9 cellular contexts compared by ENCODE assay signal in the genomic region with DNA sequence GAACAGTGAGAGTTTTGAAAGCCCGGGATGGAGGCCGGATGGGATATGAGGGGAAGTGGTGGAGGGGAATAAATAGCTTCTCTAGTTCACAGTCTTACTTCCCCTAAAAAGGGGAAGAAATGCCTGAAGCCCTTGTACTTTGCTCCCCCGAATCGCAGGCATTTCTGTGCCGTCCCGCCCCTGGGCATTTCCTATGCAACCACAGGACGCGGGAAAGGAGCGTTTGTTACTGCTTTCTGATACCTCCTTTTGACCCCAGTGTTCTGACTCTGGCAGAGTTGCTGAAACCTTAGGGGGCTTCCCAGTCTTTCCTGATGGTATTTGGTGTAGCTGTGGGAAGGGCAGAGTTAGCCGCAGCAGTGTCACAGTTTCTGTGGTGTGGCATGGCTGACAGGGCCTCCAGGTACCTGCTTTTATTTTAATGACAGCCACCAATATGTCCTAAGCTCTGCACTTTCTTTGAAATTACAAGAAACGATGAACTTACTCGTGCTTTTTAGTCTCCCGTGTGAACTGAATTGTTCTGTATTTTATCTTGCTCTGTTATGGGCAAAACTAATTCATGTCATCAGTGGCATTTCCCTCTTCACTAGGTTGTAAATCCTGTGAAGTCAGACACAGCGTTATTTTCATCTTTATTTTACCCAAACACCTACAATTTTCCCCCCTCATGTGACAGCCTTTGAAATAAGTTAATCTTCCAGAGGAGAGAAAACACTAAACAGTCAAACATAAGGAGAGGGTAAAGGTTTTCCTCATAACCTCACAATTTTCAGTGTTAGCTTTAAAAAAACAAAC. TPM values are rescaled to one million over a fixed set of nuclear protein-coding genes. Genes with fewer than 3 reads are reported as not detected.
A peak's percentile ranks its signal among the peaks of the same experiment; 100 is the strongest.
DNase-seq lines count a peak whose midpoint lies in the region; ATAC-seq and TF ChIP-seq lines count a peak whose summit lies in the region.
"Had no signal": no experiment of that assay in that cellular context is flagged by ENCODE, and none has a peak within 500 bp of the region (broad histone marks: within the 10 kb centered on the region; RNA-seq: fewer than 3 reads in every experiment).

No MANE protein-coding gene starts in this region.

- H3K4me3 ChIP-seq in GM06990 (replicated peaks; ENCODE audit: low read depth, low read length), result peak overlapping the region; percentile 59

- H3K36me3 Mint-ChIP-seq in activated T-helper 17 cell treated with anti-CD3 and anti-CD28 coated beads, Interleukin-2, amount 50 U/mL, for 72 hours (ENCODE audit: low read depth), result peaks cover 16% of the 10 kb centered on the region
- H3K36me3 Mint-ChIP-seq in naive thymus-derived CD8-positive, alpha-beta T cell, result peaks cover 0 to 8% (median 0%) of the 10 kb centered on the region in 3 donors
- H3K36me3 Mint-ChIP-seq: activated naive CD8-positive, alpha-beta T cell had no signal

- H3K4me3 Mint-ChIP-seq in activated T-helper 17 cell treated with anti-CD3 and anti-CD28 coated beads, Interleukin-2, amount 50 U/mL, for 72 hours, result peak overlapping the region; percentile 56
- H3K4me3 Mint-ChIP-seq in naive thymus-derived CD8-positive, alpha-beta T cell, result peak overlapping the region in 6 of 10 donors; percentile 11 to 81 (median 28)

- no peaks in the 10 kb centered on the region for H3K27me3 ChIP-seq in GM06990 (replicated peaks; ENCODE audit: control insufficient read depth, insufficient read depth, low read length)

- H3K27ac Mint-ChIP-seq in activated T-helper 17 cell treated with anti-CD3 and anti-CD28 coated beads, Interleukin-2, amount 50 U/mL, for 72 hours, result no peak overlapping the region
- peak overlapping the region in 2 of 10 donors; percentile 15 to 47 for H3K27ac Mint-ChIP-seq in naive thymus-derived CD8-positive, alpha-beta T cell
- H3K27ac Mint-ChIP-seq: activated naive CD8-positive, alpha-beta T cell had no signal

- peak; percentile 31 for ATAC-seq in HG03196 (IDR thresholded peaks at IDR 0.05; ENCODE audit: unreplicated experiment)
- peak; percentile 59 for ATAC-seq in activated T-helper 17 cell treated with anti-CD3 and anti-CD28 coated beads, Interleukin-2, amount 50 U/mL, for 72 hours (replicated peaks)
- peak in 1 of 2 donors; percentile 12 for ATAC-seq in naive thymus-derived CD8-positive, alpha-beta T cell
- ATAC-seq in HG03135 (IDR thresholded peaks at IDR 0.05; ENCODE audit: unreplicated experiment), result no peak
- ATAC-seq in HG03045 (IDR thresholded peaks at IDR 0.05; ENCODE audit: unreplicated experiment), result no peak

- TF ChIP-seq CTCF in GM06990 (IDR thresholded peaks at IDR 0.05; ENCODE audit: insufficient read depth, low read length, poor library complexity, severe bottlenecking), result no peak

- H3K27me3 Mint-ChIP-seq in activated T-helper 17 cell treated with anti-CD3 and anti-CD28 coated beads, Interleukin-2, amount 50 U/mL, for 72 hours, result no peaks in the 10 kb centered on the region
- no peaks in the 10 kb centered on the region for H3K27me3 Mint-ChIP-seq in naive thymus-derived CD8-positive, alpha-beta T cell
- H3K27me3 Mint-ChIP-seq: activated naive CD8-positive, alpha-beta T cell had no signal

- H3K36me3 ChIP-seq in GM06990 (ENCODE audit: control insufficient read depth, insufficient read depth, low read length), result no peaks in the 10 kb centered on the region

- peaks cover 39% of the 10 kb centered on the region for H3K4me1 Mint-ChIP-seq in activated T-helper 17 cell treated with anti-CD3 and anti-CD28 coated beads, Interleukin-2, amount 50 U/mL, for 72 hours
- H3K4me1 Mint-ChIP-seq in naive thymus-derived CD8-positive, alpha-beta T cell, result peaks cover 42 to 89% (median 72%) of the 10 kb centered on the region in 4 donors

- POLR2A ChIA-PET in naive thymus-derived CD8-positive, alpha-beta T cell (lab: Charles Lee), result interaction anchor here (0.9 to 1.7 kb wide), 4 partner anchors 79 to 240 kb away, joined by 3 to 11 read pairs (median 4); partner anchors contain the start of gene KLHL36

- DNase-seq in GM06990 (ENCODE audit: extremely low read depth, insufficient read length) (peak; percentile 58), NCI-H1105 treated with DMSO at 0.1 percent for 48 hours (lab: John Stamatoyannopoulos, UW) (no peak), A172 (ENCODE audit: low spot score) (no peak)
- no peak for DNase-seq in naive thymus-derived CD8-positive, alpha-beta T cell

- H3K9me3 Mint-ChIP-seq in activated T-helper 17 cell treated with anti-CD3 and anti-CD28 coated beads, Interleukin-2, amount 50 U/mL, for 72 hours, result no peaks in the 10 kb centered on the region
- no peaks in the 10 kb centered on the region for H3K9me3 Mint-ChIP-seq in naive thymus-derived CD8-positive, alpha-beta T cell

RNA-seq across cellular contexts. Expression of gene USP10, which starts 27.1 kb away (rescaled TPM):
- total RNA-seq in activated T-helper 17 cell treated with anti-CD3 and anti-CD28 coated beads, Interleukin-2, amount 50 U/mL, for 72 hours, result 100 to 1,000 TPM in 1 of 2 donors, 10 to 100 TPM in 1; 93.4 to 127 TPM
- total RNA-seq in naive thymus-derived CD8-positive, alpha-beta T cell, result 10 to 100 TPM; 79.5 to 87.3 TPM
- 10 to 100 TPM; 61.3 to 89.8 (median 80.7) TPM for polyA plus RNA-seq in naive thymus-derived CD8-positive, alpha-beta T cell
- 76.5 and 106 TPM in 2 replicates for total RNA-seq in A172 (2014; rRNA removed; shearing (Covaris generic))

Comparison
In these comparisons a context has a peak if more than half of its experiments do, and no peak if none do; other contexts are left out.
1. ATAC-seq: peak in HG03196 (single experiment) and activated T-helper 17 cell treated with anti-CD3 and anti-CD28 coated beads, Interleukin-2, amount 50 U/mL, for 72 hours (single experiment); none in HG03135 (single experiment) and HG03045 (single experiment).